20 cellular contexts compared by ENCODE assay signal in the genomic region with DNA sequence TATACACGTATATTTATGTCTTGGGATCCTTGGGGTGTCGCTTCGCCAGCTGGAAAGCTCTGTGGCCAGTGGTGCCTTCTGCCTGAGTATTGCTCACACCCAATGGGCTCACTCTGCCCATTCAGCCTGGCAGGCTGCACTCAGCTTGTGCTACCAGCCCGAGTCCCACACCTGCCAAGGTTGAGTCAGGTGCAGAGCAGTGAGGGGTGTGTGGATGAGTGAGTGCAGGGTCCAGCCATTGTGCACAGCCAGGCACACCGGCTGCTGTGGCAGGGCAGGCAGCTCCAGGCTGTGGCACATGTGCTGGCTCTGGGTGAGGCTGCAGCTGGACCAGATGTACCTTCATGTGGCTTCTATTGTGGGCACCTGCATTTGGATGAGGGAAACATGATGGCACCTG.
DNase-seq lines count a peak whose midpoint lies in the region; ATAC-seq, FAIRE-seq and TF ChIP-seq lines count a peak whose summit lies in the region.
"Had no signal": no experiment of that assay in that cellular context is flagged by ENCODE, and none has a peak within 500 bp of the region (broad histone marks: within the 10 kb centered on the region; RNA-seq: fewer than 3 reads in every experiment).

No MANE protein-coding gene starts in this region.

- no peaks in the 10 kb centered on the region for H3K36me3 Mint-ChIP-seq in stimulated activated memory B cell treated with anti-CD40 and anti-IgM and Interleukin-4, amounts not matched to agents 10 μg/mL and 1 μg/mL and 100 μg/mL, for 72 hours
- H3K36me3 Mint-ChIP-seq: CD4-positive, CD25-positive, alpha-beta regulatory T cell; CD8-positive, alpha-beta T cell had no signal

- H3K18ac ChIP-seq in mesendoderm (ENCODE audit: low read length): no peak overlapping the region

- H3K27ac Mint-ChIP-seq in stimulated activated memory B cell treated with anti-CD40 and anti-IgM and Interleukin-4, amounts not matched to agents 10 μg/mL and 1 μg/mL and 100 μg/mL, for 72 hours: no peak overlapping the region
- H3K27ac Mint-ChIP-seq: B cell; CD4-positive, CD25-positive, alpha-beta regulatory T cell; CD8-positive, alpha-beta T cell had no signal

- DNase-seq in kidney: peak; percentile 51
- no peak for DNase-seq in mesendoderm
- DNase-seq in Karpas-422: no peak
- DNase-seq in foreskin keratinocyte: no peak
- no peak for DNase-seq in pons (ENCODE audit: low spot score)
- DNase-seq: Caco-2; CD4-positive, CD25-positive, alpha-beta regulatory T cell; CD8-positive, alpha-beta T cell; DMS153; DND-41; GOT3; H7; HCEC 1CT had no signal

- no peak overlapping the region for H4K5ac ChIP-seq in mesendoderm (ENCODE audit: low read length)

- peaks cover 8% of the 10 kb centered on the region for H3K9me3 Mint-ChIP-seq in stimulated activated memory B cell treated with anti-CD40 and anti-IgM and Interleukin-4, amounts not matched to agents 10 μg/mL and 1 μg/mL and 100 μg/mL, for 72 hours

- intact Hi-C loops in kidney (cut with DNase I): no loop called here

- peak; percentile 16 for ATAC-seq in stimulated activated memory B cell treated with anti-CD40 and anti-IgM and Interleukin-4, amounts not matched to agents 10 μg/mL and 1 μg/mL and 100 μg/mL, for 72 hours
- no peak for ATAC-seq in foreskin keratinocyte
- ATAC-seq: CD8-positive, alpha-beta T cell had no signal

- H3K4me3 ChIP-seq in kidney (ENCODE audit: low read length in 2 of 2) (no peak overlapping the region), mesendoderm (ENCODE audit: low read length) (no peak overlapping the region), Karpas-422 (ENCODE audit: low read length) (no peak overlapping the region)
- H3K4me3 ChIP-seq: BLaER1 had no signal

- no peaks in the 10 kb centered on the region for H3K27me3 Mint-ChIP-seq in stimulated activated memory B cell treated with anti-CD40 and anti-IgM and Interleukin-4, amounts not matched to agents 10 μg/mL and 1 μg/mL and 100 μg/mL, for 72 hours
- H3K27me3 Mint-ChIP-seq: B cell; CD4-positive, CD25-positive, alpha-beta regulatory T cell had no signal

- no peak overlapping the region for H2BK5ac ChIP-seq in mesendoderm (ENCODE audit: low read length)

- no peaks in the 10 kb centered on the region for H3K4me1 ChIP-seq in kidney (ENCODE audit: control insufficient read depth in 1 of 2, insufficient read depth in 1 of 2, low read depth in 1 of 2, low read length in 2 of 2)
- H3K4me1 ChIP-seq in mesendoderm (ENCODE audit: control insufficient read depth, low read depth, low read length): no peaks in the 10 kb centered on the region
- H3K4me1 ChIP-seq in Karpas-422 (ENCODE audit: low read length): no peaks in the 10 kb centered on the region
- no peaks in the 10 kb centered on the region for H3K4me1 ChIP-seq in foreskin keratinocyte
- H3K4me1 ChIP-seq: BLaER1, Caco-2 had no signal

- H3K4me3 Mint-ChIP-seq in stimulated activated memory B cell treated with anti-CD40 and anti-IgM and Interleukin-4, amounts not matched to agents 10 μg/mL and 1 μg/mL and 100 μg/mL, for 72 hours: no peak overlapping the region
- H3K4me3 Mint-ChIP-seq: B cell; CD4-positive, CD25-positive, alpha-beta regulatory T cell; CD8-positive, alpha-beta T cell had no signal

- H3K27ac ChIP-seq in kidney (ENCODE audit: low read depth in 2 of 2, low read length in 2 of 2) (no peak overlapping the region), mesendoderm (ENCODE audit: low read depth, low read length) (no peak overlapping the region), Karpas-422 (ENCODE audit: low read length) (no peak overlapping the region), foreskin keratinocyte (no peak overlapping the region)
- H3K27ac ChIP-seq: BLaER1, C4-2B had no signal

- H3K9ac ChIP-seq in kidney (ENCODE audit: low read length in 2 of 2): no peak overlapping the region
- no peak overlapping the region for H3K9ac ChIP-seq in mesendoderm (ENCODE audit: low read length)
- no peak overlapping the region for H3K9ac ChIP-seq in Karpas-422 (ENCODE audit: low read length)
- H3K9ac ChIP-seq: BLaER1 had no signal

- no peaks in the 10 kb centered on the region for H3K36me3 ChIP-seq in kidney (ENCODE audit: control insufficient read depth in 1 of 2, insufficient read depth in 2 of 2, low read length in 2 of 2)
- H3K36me3 ChIP-seq in mesendoderm (ENCODE audit: control insufficient read depth, insufficient read depth, low read length): no peaks in the 10 kb centered on the region
- H3K36me3 ChIP-seq in Karpas-422 (ENCODE audit: insufficient read depth, low read length): no peaks in the 10 kb centered on the region

- H4K20me1 ChIP-seq in Karpas-422 (ENCODE audit: insufficient read depth, low read depth, low read length): no peaks in the 10 kb centered on the region
- H4K20me1 ChIP-seq: BLaER1 had no signal

- TF ChIP-seq CTCF in kidney (IDR thresholded peaks at IDR 0.05; ENCODE audit: borderline replicate concordance, extremely low read depth, insufficient read depth) (no peak), foreskin keratinocyte (conservative IDR thresholded peaks at IDR 0.05) (no peak)

- no peaks in the 10 kb centered on the region for H3K4me1 Mint-ChIP-seq in stimulated activated memory B cell treated with anti-CD40 and anti-IgM and Interleukin-4, amounts not matched to agents 10 μg/mL and 1 μg/mL and 100 μg/mL, for 72 hours
- H3K4me1 Mint-ChIP-seq: B cell; CD4-positive, CD25-positive, alpha-beta regulatory T cell had no signal

- peak overlapping the region; percentile 10 for H3K23ac ChIP-seq in mesendoderm (ENCODE audit: low read length)

- FAIRE-seq in kidney (lab: Jason Lieb, UNC): no peak
- FAIRE-seq: A204.1, G401.6, GM12892 had no signal

- WGBS in mesendoderm (ENCODE audit: extremely low coverage, insufficient coverage, low lambda C conversion rate): no CpG with 5 or more reads among the region's 5 CpGs

- H3K9me2 ChIP-seq in Karpas-422 (replicated peaks; ENCODE audit: insufficient read depth, low read length): no peaks in the 10 kb centered on the region

- H2BK120ac ChIP-seq in mesendoderm (ENCODE audit: low read depth, low read length): no peak overlapping the region

- H4K8ac ChIP-seq in mesendoderm (ENCODE audit: low read depth, low read length): no peak overlapping the region

- H3K4me2 ChIP-seq in mesendoderm (ENCODE audit: low read length) (no peak overlapping the region), Karpas-422 (ENCODE audit: low read depth, low read length, poor library complexity, severe bottlenecking) (no peak overlapping the region)
- H3K4me2 ChIP-seq: BLaER1 had no signal

- H2AFZ ChIP-seq in Karpas-422 (ENCODE audit: low read length): no peak overlapping the region

- no peak overlapping the region for H3K56ac ChIP-seq in mesendoderm (ENCODE audit: low read length)

- H2BK15ac ChIP-seq in mesendoderm (replicated peaks; ENCODE audit: low read depth): no peak overlapping the region

- H3K79me2 ChIP-seq in mesendoderm (ENCODE audit: control insufficient read depth, insufficient read depth, low read length) (no peaks in the 10 kb centered on the region), Karpas-422 (ENCODE audit: low read length) (no peaks in the 10 kb centered on the region)

- no peak overlapping the region for H2AK5ac ChIP-seq in mesendoderm (ENCODE audit: low read length)

- H3K9me3 ChIP-seq in kidney (ENCODE audit: control insufficient read depth in 1 of 2, low read length in 2 of 2): no peaks in the 10 kb centered on the region
- peaks cover 18% of the 10 kb centered on the region for H3K9me3 ChIP-seq in Karpas-422 (ENCODE audit: low read length)
- H3K9me3 ChIP-seq: Caco-2 had no signal

- H3K4ac ChIP-seq in mesendoderm (ENCODE audit: low read depth, low read length): no peak overlapping the region

- H3K27me3 ChIP-seq in mesendoderm (ENCODE audit: insufficient read depth, low read length, poor library complexity): no peaks in the 10 kb centered on the region
- no peaks in the 10 kb centered on the region for H3K27me3 ChIP-seq in Karpas-422 (ENCODE audit: low read length)
- no peaks in the 10 kb centered on the region for H3K27me3 ChIP-seq in foreskin keratinocyte
- H3K27me3 ChIP-seq: BLaER1 had no signal

- H3K79me1 ChIP-seq in mesendoderm (ENCODE audit: low read length): no peaks in the 10 kb centered on the region
